Comparison of ENCODE assay signal across 8 cellular contexts in the genomic region with DNA sequence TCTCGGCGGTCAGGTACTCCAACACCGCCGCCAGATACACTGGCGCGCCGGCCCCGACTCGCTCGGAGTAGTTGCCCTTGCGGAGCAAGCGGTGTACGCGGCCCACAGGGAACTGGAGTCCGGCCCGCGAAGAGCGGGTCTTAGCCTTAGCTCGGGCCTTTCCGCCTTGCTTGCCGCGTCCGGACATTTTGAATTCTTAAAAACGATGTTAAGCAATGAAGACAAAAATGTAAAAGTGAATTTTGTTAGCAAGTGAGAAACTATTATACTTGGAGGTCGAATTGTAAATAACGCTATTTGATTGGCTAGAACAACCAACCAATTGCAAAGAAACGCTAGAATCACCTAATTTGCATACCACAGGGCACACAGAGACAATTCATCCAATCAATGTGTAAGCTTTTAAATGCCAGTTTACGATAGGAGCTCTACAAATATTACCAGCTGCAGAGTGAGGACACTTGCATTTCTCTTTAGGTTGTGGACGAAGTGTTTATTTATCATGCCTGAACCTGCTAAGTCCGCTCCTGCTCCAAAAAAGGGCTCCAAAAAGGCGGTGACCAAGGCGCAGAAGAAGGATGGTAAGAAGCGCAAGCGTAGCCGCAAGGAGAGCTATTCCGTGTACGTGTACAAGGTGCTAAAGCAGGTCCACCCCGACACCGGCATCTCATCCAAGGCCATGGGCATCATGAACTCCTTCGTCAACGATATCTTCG.
A peak's percentile ranks its signal among the peaks of the same experiment; 100 is the strongest.
DNase-seq lines count a peak whose midpoint lies in the region; ATAC-seq and TF ChIP-seq lines count a peak whose summit lies in the region.

No MANE protein-coding gene starts in this region.

- ATAC-seq in HG02588 (IDR thresholded peaks at IDR 0.05; ENCODE audit: unreplicated experiment) = peak; percentile 48

- TF ChIP-seq CTCF in GM12865 (IDR thresholded peaks at IDR 0.05; ENCODE audit: insufficient read depth, low read depth, low read length, missing control alignments) = no peak
- no peak for TF ChIP-seq CTCF in cardiac muscle cell (IDR thresholded peaks at IDR 0.05; ENCODE audit: low read depth, low read length)
- no peak for TF ChIP-seq CTCF in ovary (IDR thresholded peaks at IDR 0.05)

- H3K27me3 ChIP-seq in cardiac muscle cell (no peaks in the 10 kb centered on the region), ovary (no peaks in the 10 kb centered on the region)

- DNase-seq in GM12865 (ENCODE audit: low read depth) = peak; percentile 97
- DNase-seq in NCI-H1048 (lab: John Stamatoyannopoulos, UW) = peak; percentile 84
- peak; percentile 99 for DNase-seq in SK-MEL-5 (ENCODE audit: low read depth, low spot score)
- DNase-seq in amniotic epithelial cell (ENCODE audit: low read depth) = peak; percentile 97
- DNase-seq in cardiac muscle cell (ENCODE audit: low read depth in 1 of 2, low spot score in 1 of 2) = peak; percentile 87 to 96
- peak; percentile 65 to 79 (median 69) for DNase-seq in ovary
- no peak for DNase-seq in GM19238 (ENCODE audit: insufficient read length, low spot score)

- H3K4me1 ChIP-seq in cardiac muscle cell (ENCODE audit: low read depth) (peaks cover 18% of the 10 kb centered on the region), ovary (ENCODE audit: insufficient read depth) (peaks cover 3% of the 10 kb centered on the region)

- intact Hi-C loops in ovary (cut with DNase I) = loop anchor here in 2 of 4 donors (5.0 to 10.0 kb wide), 3 partner anchors 42 to 174 kb away; a partner anchor contains a TSS

- H3K4me3 ChIP-seq in GM12865 (ENCODE audit: low read depth, low read length) = peak overlapping the region; percentile 83
- H3K4me3 ChIP-seq in cardiac muscle cell = peak overlapping the region; percentile 75
- peak overlapping the region; percentile 55 for H3K4me3 ChIP-seq in ovary

- TF ChIP-seq POLR2A in ovary (IDR thresholded peaks at IDR 0.05) = peak; percentile 67

- H3K27ac ChIP-seq in cardiac muscle cell (peak overlapping the region; percentile 90), ovary (peak overlapping the region; percentile 42 to 86)

- no peaks in the 10 kb centered on the region for H3K36me3 ChIP-seq in cardiac muscle cell
- H3K36me3 ChIP-seq in ovary = no peaks in the 10 kb centered on the region

- 0 to 1% (median 0%) methylated on average over 42 of the region's 42 CpGs for whole genome bisulfite sequencing in ovary, 3 donors

- no peak for TF ChIP-seq EP300 in ovary (IDR thresholded peaks at IDR 0.05)

- in situ Hi-C loops in SK-MEL-5 (cut with HindIII; ENCODE audit: low pct_unique_long_range_greater_than_20kb, low sequenced_read_pairs) = no loop called here

- H3K9me3 ChIP-seq in cardiac muscle cell (ENCODE audit: low read depth) = no peaks in the 10 kb centered on the region
- no peaks in the 10 kb centered on the region for H3K9me3 ChIP-seq in ovary
